In genomic region chr6:47621838-47622449, GRCh38 we compare ENCODE assay signal across 20 cellular contexts.
"Had no signal": no experiment of that assay in that cellular context is flagged by ENCODE, and none has a peak within 500 bp of the region (broad histone marks: within the 10 kb centered on the region; RNA-seq: fewer than 3 reads in every experiment).

No MANE protein-coding gene starts in this region.

- H3K4me2 ChIP-seq: neural progenitor cell had no signal

- H3K36me3 ChIP-seq: adrenal gland, uterus had no signal

- ATAC-seq: gastroesophageal sphincter; heart left ventricle; left cardiac atrium; naive thymus-derived CD4-positive, alpha-beta T cell; stimulated activated naive B cell treated with anti-CD40 and anti-IgM and Interleukin-4, amounts not matched to agents 10 μg/mL and 1 μg/mL and 100 μg/mL, for 72 hours had no signal

- H3K4me1 ChIP-seq: adrenal gland, ascending aorta, gastroesophageal sphincter, heart left ventricle, neural progenitor cell, uterus had no signal

- H3K4me3 Mint-ChIP-seq: activated naive CD8-positive, alpha-beta T cell; naive thymus-derived CD4-positive, alpha-beta T cell; neural progenitor cell; stimulated activated naive B cell treated with anti-CD40 and anti-IgM and Interleukin-4, amounts not matched to agents 10 μg/mL and 1 μg/mL and 100 μg/mL, for 72 hours had no signal

- H3K4me3 ChIP-seq: adrenal gland, ascending aorta, esophagus squamous epithelium, gastroesophageal sphincter, heart left ventricle, neural progenitor cell, uterus had no signal

- H3K27ac Mint-ChIP-seq: activated naive CD8-positive, alpha-beta T cell; neural progenitor cell; progenitor cell of endocrine pancreas had no signal

- H3K27me3 Mint-ChIP-seq: activated naive CD8-positive, alpha-beta T cell; naive thymus-derived CD4-positive, alpha-beta T cell; progenitor cell of endocrine pancreas; stimulated activated naive B cell treated with anti-CD40 and anti-IgM and Interleukin-4, amounts not matched to agents 10 μg/mL and 1 μg/mL and 100 μg/mL, for 72 hours had no signal

- H3K4me1 Mint-ChIP-seq: neural progenitor cell; stimulated activated naive B cell treated with anti-CD40 and anti-IgM and Interleukin-4, amounts not matched to agents 10 μg/mL and 1 μg/mL and 100 μg/mL, for 72 hours had no signal

- H3K27me3 ChIP-seq: adrenal gland, ascending aorta, brain microvascular endothelial cell, esophagus squamous epithelium, gastroesophageal sphincter, heart left ventricle, neural progenitor cell, uterus had no signal

- H2AFZ ChIP-seq: neural progenitor cell had no signal

- H3K27ac ChIP-seq: adrenal gland, ascending aorta, brain microvascular endothelial cell, gastroesophageal sphincter, heart left ventricle, neural progenitor cell, uterus had no signal

- DNase-seq: activated T-cell treated with anti-CD3 and anti-CD28 coated beads, Interleukin-2, amount 50 U/mL, for 1 hour; adrenal gland; brain microvascular endothelial cell; central memory CD4-positive, alpha-beta T cell; effector memory CD4-positive, alpha-beta T cell; esophagus squamous epithelium; heart left ventricle; islet precursor cell; left cardiac atrium; naive thymus-derived CD4-positive, alpha-beta T cell; stimulated activated CD4-positive, alpha-beta T cell treated with anti-CD3 and anti-CD28 coated beads, Interleukin-2, amount 100 ng/mL, for 48 hours; stimulated activated CD8-positive, alpha-beta memory T cell treated with anti-CD3 and anti-CD28 coated beads, Interleukin-4, amount 100 ng/mL, for 48 hours; stimulated activated naive B cell treated with anti-CD40 and anti-IgM and Interleukin-4, amounts not matched to agents 10 μg/mL and 1 μg/mL and 100 μg/mL, for 72 hours; trophoblast cell; uterus had no signal
